ENCODE assay signal across 8 cellular contexts in the genomic region with DNA sequence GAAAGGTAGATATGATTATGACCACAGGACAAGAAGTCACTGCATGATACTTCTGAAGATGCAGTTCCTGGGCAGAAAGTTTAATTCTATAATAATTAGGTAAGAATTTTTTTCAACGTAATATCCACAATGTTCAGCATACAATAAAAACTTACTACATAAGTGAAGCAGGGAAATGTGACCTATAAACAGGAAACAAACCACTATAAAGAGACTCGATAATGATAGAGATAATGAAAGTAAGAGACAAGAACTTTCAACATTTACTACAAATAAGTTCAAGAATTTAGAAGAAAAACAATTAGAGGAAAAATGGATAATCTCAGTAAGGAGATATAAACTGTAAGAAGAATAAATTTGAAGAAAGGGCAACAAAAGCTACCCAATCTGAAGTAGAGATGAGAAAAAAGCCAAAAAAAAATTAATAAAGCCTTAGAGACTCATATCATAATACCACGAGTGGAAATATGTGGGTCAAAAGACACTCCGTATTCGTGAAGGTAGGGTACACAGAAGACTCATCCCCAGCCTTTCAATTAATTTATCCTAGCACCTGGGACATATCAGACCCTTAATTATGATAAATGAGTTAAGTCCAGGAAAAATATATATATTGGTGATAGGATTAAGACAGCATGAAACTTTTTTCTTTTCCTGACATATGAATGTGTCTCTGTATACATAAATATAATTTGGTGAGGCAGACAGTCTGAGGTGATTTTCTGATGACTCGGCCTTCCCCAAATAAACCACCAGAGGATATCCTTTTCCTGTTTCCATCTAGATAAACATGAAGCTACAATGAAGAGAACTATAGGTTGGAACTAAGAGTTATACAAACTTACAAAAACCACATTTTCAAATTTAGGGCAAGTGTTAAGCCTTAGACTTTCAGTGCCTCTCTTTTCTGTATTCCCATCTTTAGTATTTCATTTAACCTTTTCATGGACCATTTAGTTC.
DNase-seq lines count a peak whose midpoint lies in the region; ATAC-seq and TF ChIP-seq lines count a peak whose summit lies in the region.

No MANE protein-coding gene starts in this region.

- peaks cover 16% of the 10 kb centered on the region for H3K36me3 ChIP-seq in neutrophil

- H3K4me3 ChIP-seq in neutrophil (ENCODE audit: low read depth in 1 of 2, low read length in 1 of 2): peak overlapping the region in 1 of 2 experiments; percentile 8

- H3K36me3 Mint-ChIP-seq in activated naive CD8-positive, alpha-beta T cell: peaks cover 19% of the 10 kb centered on the region

- TF ChIP-seq CTCF in GM10266 (IDR thresholded peaks at IDR 0.05; ENCODE audit: control insufficient read depth, insufficient read depth, low read depth, missing control alignments): no peak
- no peak for TF ChIP-seq CTCF in neutrophil (IDR thresholded peaks at IDR 0.05)

- no peaks in the 10 kb centered on the region for H3K9me3 Mint-ChIP-seq in activated naive CD8-positive, alpha-beta T cell (ENCODE audit: low read depth)

- DNase-seq in GM10266 (ENCODE audit: extremely low spot score) (peak; percentile 18), NCI-H526 treated with DMSO at 0.1 percent for 48 hours (lab: John Stamatoyannopoulos, UW) (no peak), superior temporal gyrus (ENCODE audit: extremely low spot score) (no peak)
- DNase-seq in stimulated activated CD4-positive, alpha-beta T cell treated with anti-CD3 and anti-CD28 coated beads, Interleukin-4, amount 100 ng/mL, for 4 hours: no peak

- H3K4me3 Mint-ChIP-seq in activated naive CD8-positive, alpha-beta T cell: peak overlapping the region; percentile 89

- H3K4me1 ChIP-seq in neutrophil (ENCODE audit: control insufficient read depth in 1 of 2, insufficient read depth in 1 of 2, low read depth in 1 of 2, low read length in 1 of 2): peaks cover 11 to 18% of the 10 kb centered on the region in 2 experiments

- no peaks in the 10 kb centered on the region for H3K27me3 ChIP-seq in neutrophil

- peak; percentile 70 for ATAC-seq in HG03378 (IDR thresholded peaks at IDR 0.05; ENCODE audit: unreplicated experiment)
- ATAC-seq in GM18873 (IDR thresholded peaks at IDR 0.05; ENCODE audit: low FRiP score, unreplicated experiment): no peak

- H3K27ac Mint-ChIP-seq in activated naive CD8-positive, alpha-beta T cell: peak overlapping the region; percentile 94

- H3K4me1 Mint-ChIP-seq in activated naive CD8-positive, alpha-beta T cell (ENCODE audit: low read depth): peaks cover 65% of the 10 kb centered on the region

- no peaks in the 10 kb centered on the region for H3K27me3 Mint-ChIP-seq in activated naive CD8-positive, alpha-beta T cell

- H3K27ac ChIP-seq in neutrophil: peak overlapping the region; percentile 60

- H3K9me3 ChIP-seq in neutrophil: no peaks in the 10 kb centered on the region
